Comparison of ENCODE assay signal across 3 cellular contexts in genomic region chr2:172088245-172089004, GRCh38.
A peak's percentile ranks its signal among the peaks of the same experiment; 100 is the strongest.
TF ChIP-seq lines count a peak whose summit lies in the region.

No MANE protein-coding gene starts in this region.

TF ChIP-seq in SK-N-SH, 30 proteins besides CTCF, POLR2A, EP300 and RAD21:
- TF ChIP-seq MAX (IDR thresholded peaks at IDR 0.05; ENCODE audit: low read depth) (no peak), EZH2phosphoT487 (IDR thresholded peaks at IDR 0.05; ENCODE audit: borderline replicate concordance, low read depth) (peak; percentile 37; the same call in 1 of the 2 replicates)

TF ChIP-seq in SK-N-SH treated with all-trans-retinoic acid at 6 μM for 48 hours, 23 proteins besides CTCF, POLR2A, EP300 and RAD21:
- TF ChIP-seq ZFP30 (CRISPR knock-in tag; IDR thresholded peaks at IDR 0.05) (no peak), TSHZ2 (CRISPR knock-in tag; IDR thresholded peaks at IDR 0.05) (no peak), ISL1 (CRISPR knock-in tag; IDR thresholded peaks at IDR 0.05) (no peak), POU6F1 (CRISPR knock-in tag; IDR thresholded peaks at IDR 0.05; ENCODE audit: borderline replicate concordance, low read depth) (no peak), ZNF8 (CRISPR knock-in tag; IDR thresholded peaks at IDR 0.05) (no peak), TCF4 (CRISPR knock-in tag; IDR thresholded peaks at IDR 0.05; ENCODE audit: borderline replicate concordance) (no peak), PPARA (CRISPR knock-in tag; IDR thresholded peaks at IDR 0.05; ENCODE audit: borderline replicate concordance) (no peak), OSR1 (CRISPR knock-in tag; IDR thresholded peaks at IDR 0.05) (no peak), GLIS3 (CRISPR knock-in tag; IDR thresholded peaks at IDR 0.05) (no peak), BACH2 (CRISPR knock-in tag; IDR thresholded peaks at IDR 0.05; ENCODE audit: borderline replicate concordance) (no peak)

TF ChIP-seq in endothelial cell of umbilical vein, 7 proteins besides CTCF, POLR2A, EP300 and RAD21:
- TF ChIP-seq EZH2 (IDR thresholded peaks at IDR 0.05; ENCODE audit: borderline replicate concordance, low read depth, low read length, severe bottlenecking) (peak; percentile 93), MAX (IDR thresholded peaks at IDR 0.05; ENCODE audit: insufficient read depth, insufficient read length) (no peak)
